1 cellular context compared by ENCODE assay signal in the genomic region with DNA sequence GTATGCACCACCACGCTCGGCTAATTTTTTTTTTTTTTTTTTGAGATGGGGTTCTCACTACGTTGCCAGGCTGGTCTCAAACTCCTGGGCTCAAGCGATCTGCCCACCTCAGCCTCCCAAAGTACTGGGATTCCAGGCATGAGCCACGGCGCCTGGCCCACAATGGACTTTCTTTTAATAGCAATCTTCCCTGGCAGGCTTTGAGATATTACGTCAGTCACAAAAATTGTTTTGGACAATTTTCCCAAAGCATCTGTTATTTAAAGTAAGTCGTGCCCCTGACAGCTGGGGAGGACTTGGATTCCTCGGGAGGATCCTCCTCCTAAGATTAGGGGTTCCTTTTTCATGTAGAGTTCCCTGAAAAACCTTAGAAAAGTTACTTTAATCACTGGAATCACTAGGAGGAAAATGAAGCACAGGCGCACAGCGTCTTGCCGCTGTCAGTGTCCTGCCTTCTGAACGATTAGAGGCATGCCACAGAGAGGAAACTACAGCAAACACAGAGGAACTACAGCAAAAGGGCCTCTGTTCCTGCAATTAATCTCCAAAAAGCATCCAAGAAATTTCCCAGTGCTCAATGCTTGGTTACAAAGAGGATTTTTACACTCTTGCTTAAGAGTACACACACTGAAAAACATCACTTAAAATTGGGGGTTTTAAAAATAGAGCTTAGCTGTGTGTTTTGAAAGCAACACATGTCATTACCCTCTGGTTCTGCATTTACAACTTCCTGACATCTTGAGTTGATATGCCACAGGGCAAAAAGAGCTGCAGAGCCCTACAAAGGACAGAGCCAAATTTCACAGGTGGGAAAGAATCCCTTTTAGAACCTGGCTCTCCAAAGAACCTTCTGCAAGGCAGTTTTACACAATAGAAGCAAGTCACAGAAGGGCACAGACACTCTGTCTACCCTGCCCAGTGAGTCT.
TF ChIP-seq lines count a peak whose summit lies in the region.

No MANE protein-coding gene starts in this region.

TF ChIP-seq in SK-N-SH, 30 proteins besides CTCF, POLR2A, EP300 and RAD21:
- TF ChIP-seq FOXJ3 (CRISPR knock-in tag; IDR thresholded peaks at IDR 0.05) (no peak), RFX5 (IDR thresholded peaks at IDR 0.05; ENCODE audit: low read length) (no peak), TAF1 (IDR thresholded peaks at IDR 0.05; ENCODE audit: borderline replicate concordance, low read depth, low read length) (no peak), TEAD4 (IDR thresholded peaks at IDR 0.05; ENCODE audit: borderline replicate concordance, insufficient read depth) (no peak), EZH2phosphoT487 (IDR thresholded peaks at IDR 0.05; ENCODE audit: borderline replicate concordance, low read depth) (no peak), YY1 (IDR thresholded peaks at IDR 0.05; ENCODE audit: low read depth) (no peak), JUND (IDR thresholded peaks at IDR 0.05) (no peak), ELF1 (IDR thresholded peaks at IDR 0.05) (no peak), CHD2 (IDR thresholded peaks at IDR 0.05; ENCODE audit: low read length, partially characterized antibody) (no peak), SIN3A (IDR thresholded peaks at IDR 0.05; ENCODE audit: borderline replicate concordance, low read depth, low read length) (no peak), NFIC (IDR thresholded peaks at IDR 0.05; ENCODE audit: borderline replicate concordance) (no peak), FOXM1 (IDR thresholded peaks at IDR 0.05; ENCODE audit: low read depth) (no peak), MEF2A (IDR thresholded peaks at IDR 0.05; ENCODE audit: borderline replicate concordance, low read depth) (no peak)
- TF ChIP-seq, protein P1, sequence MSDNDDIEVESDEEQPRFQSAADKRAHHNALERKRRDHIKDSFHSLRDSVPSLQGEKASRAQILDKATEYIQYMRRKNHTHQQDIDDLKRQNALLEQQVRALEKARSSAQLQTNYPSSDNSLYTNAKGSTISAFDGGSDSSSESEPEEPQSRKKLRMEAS (IDR thresholded peaks at IDR 0.05; ENCODE audit: low read depth): no peak
- TF ChIP-seq, protein P2, sequence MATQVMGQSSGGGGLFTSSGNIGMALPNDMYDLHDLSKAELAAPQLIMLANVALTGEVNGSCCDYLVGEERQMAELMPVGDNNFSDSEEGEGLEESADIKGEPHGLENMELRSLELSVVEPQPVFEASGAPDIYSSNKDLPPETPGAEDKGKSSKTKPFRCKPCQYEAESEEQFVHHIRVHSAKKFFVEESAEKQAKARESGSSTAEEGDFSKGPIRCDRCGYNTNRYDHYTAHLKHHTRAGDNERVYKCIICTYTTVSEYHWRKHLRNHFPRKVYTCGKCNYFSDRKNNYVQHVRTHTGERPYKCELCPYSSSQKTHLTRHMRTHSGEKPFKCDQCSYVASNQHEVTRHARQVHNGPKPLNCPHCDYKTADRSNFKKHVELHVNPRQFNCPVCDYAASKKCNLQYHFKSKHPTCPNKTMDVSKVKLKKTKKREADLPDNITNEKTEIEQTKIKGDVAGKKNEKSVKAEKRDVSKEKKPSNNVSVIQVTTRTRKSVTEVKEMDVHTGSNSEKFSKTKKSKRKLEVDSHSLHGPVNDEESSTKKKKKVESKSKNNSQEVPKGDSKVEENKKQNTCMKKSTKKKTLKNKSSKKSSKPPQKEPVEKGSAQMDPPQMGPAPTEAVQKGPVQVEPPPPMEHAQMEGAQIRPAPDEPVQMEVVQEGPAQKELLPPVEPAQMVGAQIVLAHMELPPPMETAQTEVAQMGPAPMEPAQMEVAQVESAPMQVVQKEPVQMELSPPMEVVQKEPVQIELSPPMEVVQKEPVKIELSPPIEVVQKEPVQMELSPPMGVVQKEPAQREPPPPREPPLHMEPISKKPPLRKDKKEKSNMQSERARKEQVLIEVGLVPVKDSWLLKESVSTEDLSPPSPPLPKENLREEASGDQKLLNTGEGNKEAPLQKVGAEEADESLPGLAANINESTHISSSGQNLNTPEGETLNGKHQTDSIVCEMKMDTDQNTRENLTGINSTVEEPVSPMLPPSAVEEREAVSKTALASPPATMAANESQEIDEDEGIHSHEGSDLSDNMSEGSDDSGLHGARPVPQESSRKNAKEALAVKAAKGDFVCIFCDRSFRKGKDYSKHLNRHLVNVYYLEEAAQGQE (IDR thresholded peaks at IDR 0.05; ENCODE audit: low read depth, low read length): no peak
- TF ChIP-seq, protein P3, sequence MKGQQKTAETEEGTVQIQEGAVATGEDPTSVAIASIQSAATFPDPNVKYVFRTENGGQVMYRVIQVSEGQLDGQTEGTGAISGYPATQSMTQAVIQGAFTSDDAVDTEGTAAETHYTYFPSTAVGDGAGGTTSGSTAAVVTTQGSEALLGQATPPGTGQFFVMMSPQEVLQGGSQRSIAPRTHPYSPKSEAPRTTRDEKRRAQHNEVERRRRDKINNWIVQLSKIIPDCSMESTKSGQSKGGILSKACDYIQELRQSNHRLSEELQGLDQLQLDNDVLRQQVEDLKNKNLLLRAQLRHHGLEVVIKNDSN (IDR thresholded peaks at IDR 0.05; ENCODE audit: borderline replicate concordance, low read depth): no peak
- TF ChIP-seq, protein P4, sequence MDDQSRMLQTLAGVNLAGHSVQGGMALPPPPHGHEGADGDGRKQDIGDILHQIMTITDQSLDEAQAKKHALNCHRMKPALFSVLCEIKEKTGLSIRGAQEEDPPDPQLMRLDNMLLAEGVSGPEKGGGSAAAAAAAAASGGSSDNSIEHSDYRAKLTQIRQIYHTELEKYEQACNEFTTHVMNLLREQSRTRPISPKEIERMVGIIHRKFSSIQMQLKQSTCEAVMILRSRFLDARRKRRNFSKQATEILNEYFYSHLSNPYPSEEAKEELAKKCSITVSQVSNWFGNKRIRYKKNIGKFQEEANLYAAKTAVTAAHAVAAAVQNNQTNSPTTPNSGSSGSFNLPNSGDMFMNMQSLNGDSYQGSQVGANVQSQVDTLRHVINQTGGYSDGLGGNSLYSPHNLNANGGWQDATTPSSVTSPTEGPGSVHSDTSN (IDR thresholded peaks at IDR 0.05): no peak
- TF ChIP-seq, protein P5, sequence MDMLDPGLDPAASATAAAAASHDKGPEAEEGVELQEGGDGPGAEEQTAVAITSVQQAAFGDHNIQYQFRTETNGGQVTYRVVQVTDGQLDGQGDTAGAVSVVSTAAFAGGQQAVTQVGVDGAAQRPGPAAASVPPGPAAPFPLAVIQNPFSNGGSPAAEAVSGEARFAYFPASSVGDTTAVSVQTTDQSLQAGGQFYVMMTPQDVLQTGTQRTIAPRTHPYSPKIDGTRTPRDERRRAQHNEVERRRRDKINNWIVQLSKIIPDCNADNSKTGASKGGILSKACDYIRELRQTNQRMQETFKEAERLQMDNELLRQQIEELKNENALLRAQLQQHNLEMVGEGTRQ (IDR thresholded peaks at IDR 0.05; ENCODE audit: borderline replicate concordance, low read depth, low read length): no peak
- TF ChIP-seq, protein P6, sequence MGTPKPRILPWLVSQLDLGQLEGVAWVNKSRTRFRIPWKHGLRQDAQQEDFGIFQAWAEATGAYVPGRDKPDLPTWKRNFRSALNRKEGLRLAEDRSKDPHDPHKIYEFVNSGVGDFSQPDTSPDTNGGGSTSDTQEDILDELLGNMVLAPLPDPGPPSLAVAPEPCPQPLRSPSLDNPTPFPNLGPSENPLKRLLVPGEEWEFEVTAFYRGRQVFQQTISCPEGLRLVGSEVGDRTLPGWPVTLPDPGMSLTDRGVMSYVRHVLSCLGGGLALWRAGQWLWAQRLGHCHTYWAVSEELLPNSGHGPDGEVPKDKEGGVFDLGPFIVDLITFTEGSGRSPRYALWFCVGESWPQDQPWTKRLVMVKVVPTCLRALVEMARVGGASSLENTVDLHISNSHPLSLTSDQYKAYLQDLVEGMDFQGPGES (IDR thresholded peaks at IDR 0.05; ENCODE audit: low read depth, low read length): no peak
